1 cellular context compared by ENCODE assay signal in the genomic region with DNA sequence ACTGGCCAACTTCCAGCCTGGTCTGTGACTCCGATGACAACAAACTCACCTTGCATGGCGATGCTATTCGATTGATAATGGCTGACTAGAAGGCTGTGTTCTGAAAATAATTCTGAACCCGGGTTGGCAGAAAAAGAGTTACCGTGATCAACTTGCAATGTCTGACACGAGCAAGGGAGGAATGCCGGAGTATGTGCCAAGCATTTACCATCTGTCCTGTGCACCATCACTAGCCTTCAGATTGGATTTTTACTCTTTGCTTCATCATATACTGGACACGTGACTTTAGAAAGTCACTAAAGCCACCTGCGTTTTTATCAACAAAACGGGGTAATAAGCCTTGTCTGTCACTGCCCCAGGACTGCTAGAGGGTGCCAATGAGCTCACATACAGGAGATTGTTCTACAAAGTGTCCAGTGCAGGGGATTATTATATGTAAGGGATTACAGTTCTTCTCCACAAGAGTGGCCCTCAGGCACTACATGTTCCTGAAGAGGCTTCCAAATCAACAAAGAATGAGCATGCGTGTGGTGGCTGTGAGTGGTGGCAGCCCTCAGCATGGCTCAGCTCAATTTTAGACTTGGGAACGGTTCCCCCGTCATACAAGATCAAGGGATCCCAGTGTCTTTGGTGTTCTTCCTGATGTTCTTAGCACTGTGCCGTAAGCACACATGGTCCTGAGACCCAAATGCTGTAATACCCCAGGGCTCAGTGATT.
TF ChIP-seq lines count a peak whose summit lies in the region.

No MANE protein-coding gene starts in this region.

TF ChIP-seq in K562, 482 proteins besides CTCF, POLR2A, EP300 and RAD21:
- TF ChIP-seq, protein P1, sequence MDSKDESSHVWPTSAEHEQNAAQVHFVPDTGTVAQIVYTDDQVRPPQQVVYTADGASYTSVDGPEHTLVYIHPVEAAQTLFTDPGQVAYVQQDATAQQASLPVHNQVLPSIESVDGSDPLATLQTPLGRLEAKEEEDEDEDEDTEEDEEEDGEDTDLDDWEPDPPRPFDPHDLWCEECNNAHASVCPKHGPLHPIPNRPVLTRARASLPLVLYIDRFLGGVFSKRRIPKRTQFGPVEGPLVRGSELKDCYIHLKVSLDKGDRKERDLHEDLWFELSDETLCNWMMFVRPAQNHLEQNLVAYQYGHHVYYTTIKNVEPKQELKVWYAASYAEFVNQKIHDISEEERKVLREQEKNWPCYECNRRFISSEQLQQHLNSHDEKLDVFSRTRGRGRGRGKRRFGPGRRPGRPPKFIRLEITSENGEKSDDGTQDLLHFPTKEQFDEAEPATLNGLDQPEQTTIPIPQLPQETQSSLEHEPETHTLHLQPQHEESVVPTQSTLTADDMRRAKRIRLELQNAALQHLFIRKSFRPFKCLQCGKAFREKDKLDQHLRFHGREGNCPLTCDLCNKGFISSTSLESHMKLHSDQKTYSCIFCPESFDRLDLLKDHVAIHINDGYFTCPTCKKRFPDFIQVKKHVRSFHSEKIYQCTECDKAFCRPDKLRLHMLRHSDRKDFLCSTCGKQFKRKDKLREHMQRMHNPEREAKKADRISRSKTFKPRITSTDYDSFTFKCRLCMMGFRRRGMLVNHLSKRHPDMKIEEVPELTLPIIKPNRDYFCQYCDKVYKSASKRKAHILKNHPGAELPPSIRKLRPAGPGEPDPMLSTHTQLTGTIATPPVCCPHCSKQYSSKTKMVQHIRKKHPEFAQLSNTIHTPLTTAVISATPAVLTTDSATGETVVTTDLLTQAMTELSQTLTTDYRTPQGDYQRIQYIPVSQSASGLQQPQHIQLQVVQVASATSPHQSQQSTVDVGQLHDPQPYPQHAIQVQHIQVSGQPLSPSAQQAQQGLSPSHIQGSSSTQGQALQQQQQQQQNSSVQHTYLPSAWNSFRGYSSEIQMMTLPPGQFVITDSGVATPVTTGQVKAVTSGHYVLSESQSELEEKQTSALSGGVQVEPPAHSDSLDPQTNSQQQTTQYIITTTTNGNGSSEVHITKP (IDR thresholded peaks at IDR 0.05; ENCODE audit: partially characterized antibody), result peak; percentile 48
- TF ChIP-seq ZNF121 (CRISPR knock-in tag; conservative IDR thresholded peaks at IDR 0.05), result no peak
